23 cellular contexts compared by ENCODE assay signal in genomic region chrX:15188039-15188438, GRCh38.
"Had no signal": no experiment of that assay in that cellular context is flagged by ENCODE, and none has a peak within 500 bp of the region (broad histone marks: within the 10 kb centered on the region; RNA-seq: fewer than 3 reads in every experiment).

No MANE protein-coding gene starts in this region.

- H2AFZ ChIP-seq: neural progenitor cell had no signal

- H3K27me3 ChIP-seq: neural progenitor cell, right atrium auricular region, sigmoid colon, tibial nerve, upper lobe of left lung had no signal

- H3K4me1 ChIP-seq: left lung, neural progenitor cell, prostate gland, right atrium auricular region, sigmoid colon, tibial nerve, upper lobe of left lung had no signal

- H3K27me3 Mint-ChIP-seq: stimulated activated memory B cell treated with anti-CD40 and anti-IgM and Interleukin-4, amounts not matched to agents 10 μg/mL and 1 μg/mL and 100 μg/mL, for 72 hours had no signal

- FAIRE-seq: frontal cortex, islet of Langerhans, urothelium cell line had no signal

- H3K36me3 Mint-ChIP-seq: naive thymus-derived CD4-positive, alpha-beta T cell; neural progenitor cell; stimulated activated memory B cell treated with anti-CD40 and anti-IgM and Interleukin-4, amounts not matched to agents 10 μg/mL and 1 μg/mL and 100 μg/mL, for 72 hours had no signal

- H3K4me1 Mint-ChIP-seq: naive thymus-derived CD4-positive, alpha-beta T cell; nephron; neural progenitor cell; stimulated activated memory B cell treated with anti-CD40 and anti-IgM and Interleukin-4, amounts not matched to agents 10 μg/mL and 1 μg/mL and 100 μg/mL, for 72 hours had no signal

- H3K9ac ChIP-seq: neural progenitor cell had no signal

- H3K9me3 Mint-ChIP-seq: effector memory CD8-positive, alpha-beta T cell; naive thymus-derived CD4-positive, alpha-beta T cell; neural progenitor cell; stimulated activated memory B cell treated with anti-CD40 and anti-IgM and Interleukin-4, amounts not matched to agents 10 μg/mL and 1 μg/mL and 100 μg/mL, for 72 hours had no signal

- H3K27ac Mint-ChIP-seq: effector memory CD8-positive, alpha-beta T cell; nephron; neural progenitor cell; stimulated activated memory B cell treated with anti-CD40 and anti-IgM and Interleukin-4, amounts not matched to agents 10 μg/mL and 1 μg/mL and 100 μg/mL, for 72 hours had no signal

- H3K36me3 ChIP-seq: left lung, neural progenitor cell, prostate gland, right atrium auricular region, sigmoid colon, thoracic aorta, tibial nerve, upper lobe of left lung had no signal

- H3K9me3 ChIP-seq: left lung, prostate gland, right atrium auricular region, sigmoid colon, thoracic aorta, tibial nerve, upper lobe of left lung had no signal

- H3K4me3 Mint-ChIP-seq: effector memory CD8-positive, alpha-beta T cell; naive thymus-derived CD4-positive, alpha-beta T cell; nephron; neural progenitor cell; stimulated activated memory B cell treated with anti-CD40 and anti-IgM and Interleukin-4, amounts not matched to agents 10 μg/mL and 1 μg/mL and 100 μg/mL, for 72 hours had no signal

- ATAC-seq: effector memory CD8-positive, alpha-beta T cell; left cardiac atrium; left lung; naive thymus-derived CD4-positive, alpha-beta T cell; stimulated activated memory B cell treated with anti-CD40 and anti-IgM and Interleukin-4, amounts not matched to agents 10 μg/mL and 1 μg/mL and 100 μg/mL, for 72 hours; stimulated activated naive CD8-positive, alpha-beta T cell treated with anti-CD3 and anti-CD28 coated beads, Interleukin-15, Interleukin-2, amounts not matched to agents 100 U/mL and 50 U/mL, for 24 hours had no signal

- H3K4me2 ChIP-seq: neural progenitor cell had no signal

- H3K4me3 ChIP-seq: left lung, neural progenitor cell, prostate gland, right atrium auricular region, sigmoid colon, thoracic aorta, tibial nerve, upper lobe of left lung had no signal

- DNase-seq: cortex of kidney; effector memory CD8-positive, alpha-beta T cell; head of caudate nucleus; left cardiac atrium; left lung; mesenchymal stem cell; midbrain; naive thymus-derived CD4-positive, alpha-beta T cell; sigmoid colon; stimulated activated CD4-positive, alpha-beta T cell treated with anti-CD3 and anti-CD28 coated beads, Interleukin-2, amount 100 ng/mL, for 24 hours; stimulated activated CD4-positive, alpha-beta T cell treated with anti-CD3 and anti-CD28 coated beads, Interleukin-4, amount 100 ng/mL, for 4 hours; stimulated activated naive CD8-positive, alpha-beta T cell treated with anti-CD3 and anti-CD28 coated beads, Interleukin-15, Interleukin-2, amounts not matched to agents 100 U/mL and 50 U/mL, for 24 hours; upper lobe of left lung had no signal

- H3K27ac ChIP-seq: left lung, neural progenitor cell, prostate gland, right atrium auricular region, sigmoid colon, thoracic aorta, tibial nerve, upper lobe of left lung had no signal
